In the genomic region with DNA sequence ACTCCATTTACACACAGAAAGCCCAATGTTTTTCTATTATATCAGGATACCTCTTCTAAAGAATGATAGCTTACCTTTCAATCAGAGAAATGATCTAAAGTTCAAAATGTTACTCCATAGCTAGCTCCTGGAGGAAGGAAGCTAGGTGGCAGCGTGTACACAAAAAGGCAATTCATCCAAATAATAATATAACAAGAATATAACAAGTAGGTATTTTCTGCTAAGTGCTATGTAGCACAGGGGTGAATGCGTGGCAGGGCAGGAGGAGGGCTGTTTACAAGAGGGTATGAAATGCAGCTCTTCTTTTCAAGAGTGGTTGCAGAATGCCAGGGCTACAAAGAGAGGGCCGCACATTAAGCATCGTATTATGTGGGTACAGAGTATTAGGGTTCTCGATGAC, we compare ENCODE assay signal across 8 cellular contexts.
DNase-seq lines count a peak whose midpoint lies in the region; ATAC-seq, FAIRE-seq and TF ChIP-seq lines count a peak whose summit lies in the region.

No MANE protein-coding gene starts in this region.

- ATAC-seq in central memory CD8-positive, alpha-beta T cell (replicated peaks; ENCODE audit: extremely low read depth, poor library complexity, severe bottlenecking) = peak; percentile 2
- ATAC-seq in GM21576 (IDR thresholded peaks at IDR 0.05; ENCODE audit: unreplicated experiment) = no peak

- DNase-seq in GM19239 (ENCODE audit: insufficient read length, low spot score) (no peak), LNCaP clone FGC (ENCODE audit: low read depth) (no peak), NCI-H526 (lab: John Stamatoyannopoulos, UW) (no peak), putamen (ENCODE audit: low spot score) (no peak)
- DNase-seq in central memory CD8-positive, alpha-beta T cell (ENCODE audit: low spot score in 2 of 2) = peak in 1 of 2 donors; percentile 15
- no peak for DNase-seq in activated CD4-positive, alpha-beta T cell treated with anti-CD3 and anti-CD28 coated beads for 1 hour

- peaks cover 33% of the 10 kb centered on the region for H3K4me1 Mint-ChIP-seq in central memory CD8-positive, alpha-beta T cell

- peaks cover 6 to 8% of the 10 kb centered on the region in 2 donors for H3K4me1 ChIP-seq in mucosa of rectum (ENCODE audit: control insufficient read depth in 2 of 2, insufficient read depth in 2 of 2, low read length in 2 of 2)

- peaks cover 14% of the 10 kb centered on the region for H3K36me3 Mint-ChIP-seq in central memory CD8-positive, alpha-beta T cell (ENCODE audit: insufficient read depth)

- H3K4me3 ChIP-seq in LNCaP clone FGC (ENCODE audit: low read depth, low read length) = peak overlapping the region; percentile 84
- H3K4me3 ChIP-seq in mucosa of rectum (ENCODE audit: low read length in 2 of 2) = peak overlapping the region; percentile 97 to 99

- peak overlapping the region; percentile 81 to 85 for H3K9ac ChIP-seq in mucosa of rectum (ENCODE audit: low read depth in 1 of 2, low read length in 2 of 2)

- peak; percentile 4 for FAIRE-seq in GM19239 (lab: Jason Lieb, UNC)

- no peaks in the 10 kb centered on the region for H3K27me3 ChIP-seq in mucosa of rectum (ENCODE audit: control insufficient read depth in 2 of 2, insufficient read depth in 2 of 2, low read length in 2 of 2)

- H3K4me3 Mint-ChIP-seq in central memory CD8-positive, alpha-beta T cell = peak overlapping the region; percentile 92

- peak overlapping the region; percentile 97 for H3K27ac Mint-ChIP-seq in central memory CD8-positive, alpha-beta T cell (ENCODE audit: low read depth)

- H3K27me3 Mint-ChIP-seq in central memory CD8-positive, alpha-beta T cell = no peaks in the 10 kb centered on the region

- TF ChIP-seq CTCF in LNCaP clone FGC (IDR thresholded peaks at IDR 0.05; ENCODE audit: control insufficient read depth, extremely low read depth, insufficient read depth) = peak; percentile 20; the same call in 1 of the 2 replicates

- no peaks in the 10 kb centered on the region for H3K36me3 ChIP-seq in mucosa of rectum (ENCODE audit: control insufficient read depth in 2 of 2, insufficient read depth in 2 of 2, low read length in 2 of 2)

- H3K27ac ChIP-seq in mucosa of rectum (ENCODE audit: low read depth in 2 of 2, low read length in 2 of 2) = peak overlapping the region; percentile 88 to 93

- no peaks in the 10 kb centered on the region for H3K9me3 ChIP-seq in mucosa of rectum (ENCODE audit: control insufficient read depth in 2 of 2, low read length in 2 of 2)

- no peaks in the 10 kb centered on the region for H3K9me3 Mint-ChIP-seq in central memory CD8-positive, alpha-beta T cell
